ENCODE assay signal across 14 cellular contexts in genomic region chr9:127092041-127092608, GRCh38. TPM values are rescaled to one million over a fixed set of nuclear protein-coding genes. Genes with fewer than 3 reads are reported as not detected.
"Had no signal": no experiment of that assay in that cellular context is flagged by ENCODE, and none has a peak within 500 bp of the region (broad histone marks: within the 10 kb centered on the region; RNA-seq: fewer than 3 reads in every experiment).

No MANE protein-coding gene starts in this region.

- ATAC-seq: activated CD4-positive, CD25-positive, alpha-beta regulatory T cell treated with anti-CD3 and anti-CD28 coated beads, Interleukin-2, amount 50 U/mL, for 24 hours; left lobe of liver had no signal

- H3K4me3 ChIP-seq: coronary artery, transverse colon had no signal

- H3K27ac Mint-ChIP-seq: activated naive CD4-positive, alpha-beta T cell treated with anti-CD3 and anti-CD28 coated beads, Interleukin-2, amount 50 U/mL, for 24 hours had no signal

- DNase-seq: activated effector memory CD4-positive, alpha-beta T cell treated with Interleukin-2 at 50 U/mL for 16 hours; amniotic stem cell; effector CD8-positive, alpha-beta T cell; mammary epithelial cell; SIG-M5; stimulated activated CD4-positive, alpha-beta T cell treated with anti-CD3 and anti-CD28 coated beads, Interleukin-4, amount 100 ng/mL, for 1 hour; transverse colon had no signal

- H3K9me3 ChIP-seq: transverse colon had no signal

- H3K4me3 Mint-ChIP-seq: activated naive CD4-positive, alpha-beta T cell treated with anti-CD3 and anti-CD28 coated beads, Interleukin-2, amount 50 U/mL, for 24 hours had no signal

- H3K27ac ChIP-seq: coronary artery, transverse colon had no signal

- H3K27me3 ChIP-seq: transverse colon had no signal

- FAIRE-seq: islet of Langerhans had no signal

- H3K27me3 Mint-ChIP-seq: activated naive CD4-positive, alpha-beta T cell treated with anti-CD3 and anti-CD28 coated beads, Interleukin-2, amount 50 U/mL, for 24 hours had no signal

- H3K36me3 ChIP-seq: transverse colon had no signal

- H3K4me1 Mint-ChIP-seq: activated naive CD4-positive, alpha-beta T cell treated with anti-CD3 and anti-CD28 coated beads, Interleukin-2, amount 50 U/mL, for 24 hours had no signal

- H3K9me3 Mint-ChIP-seq: activated naive CD4-positive, alpha-beta T cell treated with anti-CD3 and anti-CD28 coated beads, Interleukin-2, amount 50 U/mL, for 24 hours had no signal

RNA-seq across cellular contexts. Expression of gene ANGPTL2, which starts 30.3 kb away (rescaled TPM):
- total RNA-seq: T-helper 2 cell treated with Interferon-gamma antibody and Interleukin-4, amounts not matched to agents 100 ng/mL and 5 ng/mL, for 36 hours had no signal
- polyA plus RNA-seq: mammary epithelial cell, neural cell had no signal
